Comparison of ENCODE assay signal across 1 cellular context in the genomic region with DNA sequence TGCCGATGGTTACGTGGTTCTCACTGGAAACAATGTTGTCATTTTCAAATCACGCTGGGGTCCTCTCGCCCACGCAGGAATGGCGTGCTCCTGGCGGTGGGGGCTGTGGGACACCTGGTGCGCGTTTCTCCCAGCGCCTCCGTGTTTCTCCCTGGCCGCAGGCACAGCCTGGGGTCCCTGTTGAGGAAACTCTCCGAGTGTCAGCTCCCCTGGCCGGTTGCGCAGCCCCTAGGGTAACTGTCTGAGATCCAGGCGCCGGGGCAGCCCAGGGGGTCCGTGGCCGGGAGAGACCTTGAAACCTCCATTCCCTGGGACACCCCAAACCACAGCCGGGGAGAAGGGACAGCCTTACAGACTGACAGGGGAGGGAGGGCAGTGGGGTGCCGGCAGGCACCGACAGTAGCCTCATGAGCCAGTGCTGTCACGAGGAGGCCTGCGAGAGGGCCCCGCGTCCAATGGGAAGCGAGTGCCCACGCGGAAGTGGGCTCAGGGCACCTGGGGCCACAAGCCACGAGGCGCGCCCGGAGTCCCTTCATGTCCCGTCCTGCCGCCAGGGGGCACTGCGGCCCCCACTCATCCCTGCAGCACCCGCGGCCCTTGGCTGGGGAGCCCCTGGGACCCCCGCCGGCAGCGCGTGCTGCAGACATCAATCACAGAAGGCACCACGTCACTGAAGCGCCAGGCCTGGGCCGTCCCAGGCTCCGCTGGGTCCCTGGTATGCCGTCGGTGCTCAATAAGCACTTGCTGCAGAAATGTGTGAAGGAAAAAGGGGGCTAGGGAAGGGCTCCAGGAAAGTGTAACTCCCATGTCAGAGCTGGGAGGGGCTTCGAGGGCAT.
A peak's percentile ranks its signal among the peaks of the same experiment; 100 is the strongest.
TF ChIP-seq lines count a peak whose summit lies in the region.

No MANE protein-coding gene starts in this region.

TF ChIP-seq in HepG2, 621 proteins besides CTCF, POLR2A, EP300 and RAD21 (continued from another document and continues in another):
- TF ChIP-seq MNT (IDR thresholded peaks at IDR 0.05) (no peak), ZNF605 (CRISPR knock-in tag; IDR thresholded peaks at IDR 0.05) (no peak), ZNF281 (CRISPR knock-in tag; IDR thresholded peaks at IDR 0.05; ENCODE audit: borderline replicate concordance) (no peak), ETV6 (CRISPR knock-in tag; conservative IDR thresholded peaks at IDR 0.05) (no peak), CHCHD3 (CRISPR knock-in tag; IDR thresholded peaks at IDR 0.05) (no peak), SIN3A (IDR thresholded peaks at IDR 0.05; ENCODE audit: borderline replicate concordance, low read depth, low read length) (no peak), PHF5A (CRISPR knock-in tag; IDR thresholded peaks at IDR 0.05; ENCODE audit: low read depth, unreplicated experiment) (no peak), ZNF331 (CRISPR knock-in tag; IDR thresholded peaks at IDR 0.05) (no peak), IRF2 (CRISPR knock-in tag; IDR thresholded peaks at IDR 0.05) (no peak), NCOA2 (CRISPR knock-in tag; IDR thresholded peaks at IDR 0.05) (peak; percentile 16; the same call in 1 of the 2 replicates), RNF2 (conservative IDR thresholded peaks at IDR 0.05; ENCODE audit: low read depth) (no peak), ZNF3 (CRISPR knock-in tag; IDR thresholded peaks at IDR 0.05) (no peak), TARDBP (CRISPR knock-in tag; IDR thresholded peaks at IDR 0.05) (no peak), RFXANK (CRISPR knock-in tag; IDR thresholded peaks at IDR 0.05) (no peak), MTA3 (CRISPR knock-in tag; IDR thresholded peaks at IDR 0.05) (no peak), ZNF225 (CRISPR knock-in tag; IDR thresholded peaks at IDR 0.05) (no peak), ZNF619 (CRISPR knock-in tag; IDR thresholded peaks at IDR 0.05) (no peak), MEF2D (CRISPR knock-in tag; IDR thresholded peaks at IDR 0.05) (no peak), SOX13 (IDR thresholded peaks at IDR 0.05) (no peak), SOX13 (CRISPR knock-in tag; conservative IDR thresholded peaks at IDR 0.05 in 1 of 2, IDR thresholded peaks at IDR 0.05 in 1 of 2) (no peak), MEIS2 (CRISPR knock-in tag; IDR thresholded peaks at IDR 0.05) (no peak), ZNF646 (CRISPR knock-in tag; IDR thresholded peaks at IDR 0.05) (no peak), ZNF260 (CRISPR knock-in tag; IDR thresholded peaks at IDR 0.05; ENCODE audit: borderline replicate concordance, low read depth) (no peak), ZNF441 (CRISPR knock-in tag; IDR thresholded peaks at IDR 0.05; ENCODE audit: borderline replicate concordance) (no peak), SNAPC5 (CRISPR knock-in tag; IDR thresholded peaks at IDR 0.05; ENCODE audit: borderline replicate concordance) (no peak), ZNF335 (CRISPR knock-in tag; IDR thresholded peaks at IDR 0.05) (no peak), KDM6A (CRISPR knock-in tag; IDR thresholded peaks at IDR 0.05; ENCODE audit: low read depth) (no peak), ZNF75D (CRISPR knock-in tag; IDR thresholded peaks at IDR 0.05; ENCODE audit: borderline replicate concordance) (no peak), GTF3A (CRISPR knock-in tag; conservative IDR thresholded peaks at IDR 0.05) (no peak), ZBTB1 (CRISPR knock-in tag; IDR thresholded peaks at IDR 0.05; ENCODE audit: borderline replicate concordance) (no peak), ZMAT5 (CRISPR knock-in tag; IDR thresholded peaks at IDR 0.05; ENCODE audit: borderline replicate concordance, low read depth) (no peak), THYN1 (CRISPR knock-in tag; IDR thresholded peaks at IDR 0.05; ENCODE audit: borderline replicate concordance, low read depth) (no peak), RNF219 (CRISPR knock-in tag; IDR thresholded peaks at IDR 0.05) (no peak), NFRKB (IDR thresholded peaks at IDR 0.05) (no peak)
- TF ChIP-seq, protein P1, sequence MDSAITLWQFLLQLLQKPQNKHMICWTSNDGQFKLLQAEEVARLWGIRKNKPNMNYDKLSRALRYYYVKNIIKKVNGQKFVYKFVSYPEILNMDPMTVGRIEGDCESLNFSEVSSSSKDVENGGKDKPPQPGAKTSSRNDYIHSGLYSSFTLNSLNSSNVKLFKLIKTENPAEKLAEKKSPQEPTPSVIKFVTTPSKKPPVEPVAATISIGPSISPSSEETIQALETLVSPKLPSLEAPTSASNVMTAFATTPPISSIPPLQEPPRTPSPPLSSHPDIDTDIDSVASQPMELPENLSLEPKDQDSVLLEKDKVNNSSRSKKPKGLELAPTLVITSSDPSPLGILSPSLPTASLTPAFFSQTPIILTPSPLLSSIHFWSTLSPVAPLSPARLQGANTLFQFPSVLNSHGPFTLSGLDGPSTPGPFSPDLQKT (CRISPR knock-in tag; IDR thresholded peaks at IDR 0.05; ENCODE audit: borderline replicate concordance) = no peak
- TF ChIP-seq, protein P2, sequence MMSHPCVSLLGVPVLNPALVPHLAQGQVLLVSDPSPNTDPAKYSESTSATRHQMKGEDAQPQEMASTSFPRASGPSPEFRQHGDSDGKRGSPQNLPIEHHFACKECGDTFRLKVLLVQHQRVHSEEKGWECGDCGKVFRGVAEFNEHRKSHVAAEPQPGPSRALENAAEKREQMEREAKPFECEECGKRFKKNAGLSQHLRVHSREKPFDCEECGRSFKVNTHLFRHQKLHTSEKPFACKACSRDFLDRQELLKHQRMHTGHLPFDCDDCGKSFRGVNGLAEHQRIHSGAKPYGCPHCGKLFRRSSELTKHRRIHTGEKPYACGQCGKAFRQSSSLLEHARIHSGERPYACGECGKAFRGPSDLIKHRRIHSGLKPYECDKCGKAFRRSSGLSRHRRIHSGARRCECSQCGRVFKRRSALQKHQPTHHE (CRISPR knock-in tag; IDR thresholded peaks at IDR 0.05; ENCODE audit: borderline replicate concordance) = no peak
- TF ChIP-seq, protein P3, sequence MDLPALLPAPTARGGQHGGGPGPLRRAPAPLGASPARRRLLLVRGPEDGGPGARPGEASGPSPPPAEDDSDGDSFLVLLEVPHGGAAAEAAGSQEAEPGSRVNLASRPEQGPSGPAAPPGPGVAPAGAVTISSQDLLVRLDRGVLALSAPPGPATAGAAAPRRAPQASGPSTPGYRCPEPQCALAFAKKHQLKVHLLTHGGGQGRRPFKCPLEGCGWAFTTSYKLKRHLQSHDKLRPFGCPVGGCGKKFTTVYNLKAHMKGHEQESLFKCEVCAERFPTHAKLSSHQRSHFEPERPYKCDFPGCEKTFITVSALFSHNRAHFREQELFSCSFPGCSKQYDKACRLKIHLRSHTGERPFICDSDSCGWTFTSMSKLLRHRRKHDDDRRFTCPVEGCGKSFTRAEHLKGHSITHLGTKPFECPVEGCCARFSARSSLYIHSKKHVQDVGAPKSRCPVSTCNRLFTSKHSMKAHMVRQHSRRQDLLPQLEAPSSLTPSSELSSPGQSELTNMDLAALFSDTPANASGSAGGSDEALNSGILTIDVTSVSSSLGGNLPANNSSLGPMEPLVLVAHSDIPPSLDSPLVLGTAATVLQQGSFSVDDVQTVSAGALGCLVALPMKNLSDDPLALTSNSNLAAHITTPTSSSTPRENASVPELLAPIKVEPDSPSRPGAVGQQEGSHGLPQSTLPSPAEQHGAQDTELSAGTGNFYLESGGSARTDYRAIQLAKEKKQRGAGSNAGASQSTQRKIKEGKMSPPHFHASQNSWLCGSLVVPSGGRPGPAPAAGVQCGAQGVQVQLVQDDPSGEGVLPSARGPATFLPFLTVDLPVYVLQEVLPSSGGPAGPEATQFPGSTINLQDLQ (CRISPR knock-in tag; IDR thresholded peaks at IDR 0.05) = no peak
- TF ChIP-seq, protein P4, sequence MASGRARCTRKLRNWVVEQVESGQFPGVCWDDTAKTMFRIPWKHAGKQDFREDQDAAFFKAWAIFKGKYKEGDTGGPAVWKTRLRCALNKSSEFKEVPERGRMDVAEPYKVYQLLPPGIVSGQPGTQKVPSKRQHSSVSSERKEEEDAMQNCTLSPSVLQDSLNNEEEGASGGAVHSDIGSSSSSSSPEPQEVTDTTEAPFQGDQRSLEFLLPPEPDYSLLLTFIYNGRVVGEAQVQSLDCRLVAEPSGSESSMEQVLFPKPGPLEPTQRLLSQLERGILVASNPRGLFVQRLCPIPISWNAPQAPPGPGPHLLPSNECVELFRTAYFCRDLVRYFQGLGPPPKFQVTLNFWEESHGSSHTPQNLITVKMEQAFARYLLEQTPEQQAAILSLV (CRISPR knock-in tag; IDR thresholded peaks at IDR 0.05; ENCODE audit: borderline replicate concordance) = no peak
